ENCODE assay signal across 15 cellular contexts in genomic region chr1:196590959-196591358, GRCh38. TPM values are rescaled to one million over a fixed set of nuclear protein-coding genes. Genes with fewer than 3 reads are reported as not detected.
A peak's percentile ranks its signal among the peaks of the same experiment; 100 is the strongest.
DNase-seq lines count a peak whose midpoint lies in the region; ATAC-seq and TF ChIP-seq lines count a peak whose summit lies in the region.
"Had no signal": no experiment of that assay in that cellular context is flagged by ENCODE, and none has a peak within 500 bp of the region (broad histone marks: within the 10 kb centered on the region; RNA-seq: fewer than 3 reads in every experiment).

No MANE protein-coding gene starts in this region.

- no peak overlapping the region for H3K27ac ChIP-seq in body of pancreas
- H3K27ac ChIP-seq: BLaER1 had no signal

- H3K9me3 Mint-ChIP-seq in activated T-cell treated with anti-CD3 and anti-CD28 coated beads, Interleukin-2, amount 50 U/mL, for 72 hours: no peaks in the 10 kb centered on the region
- no peaks in the 10 kb centered on the region for H3K9me3 Mint-ChIP-seq in activated T-cell treated with anti-CD3 and anti-CD28 coated beads, Interleukin-2, amount 50 U/mL, for 24 hours
- no peaks in the 10 kb centered on the region for H3K9me3 Mint-ChIP-seq in WTC11
- no peaks in the 10 kb centered on the region for H3K9me3 Mint-ChIP-seq in neural crest cell
- H3K9me3 Mint-ChIP-seq: CD4-positive, alpha-beta memory T cell had no signal

- H3K27me3 Mint-ChIP-seq in activated T-cell treated with anti-CD3 and anti-CD28 coated beads, Interleukin-2, amount 50 U/mL, for 72 hours (ENCODE audit: low read depth): no peaks in the 10 kb centered on the region
- H3K27me3 Mint-ChIP-seq in activated T-cell treated with anti-CD3 and anti-CD28 coated beads, Interleukin-2, amount 50 U/mL, for 24 hours: no peaks in the 10 kb centered on the region
- no peaks in the 10 kb centered on the region for H3K27me3 Mint-ChIP-seq in WTC11 (ENCODE audit: low read depth)
- no peaks in the 10 kb centered on the region for H3K27me3 Mint-ChIP-seq in neural crest cell (ENCODE audit: low read depth)

- 47 to 56% methylated on average over 3 of the region's 3 CpGs for WGBS in body of pancreas, 2 donors

- ATAC-seq in activated T-cell treated with anti-CD3 and anti-CD28 coated beads, Interleukin-2, amount 50 U/mL, for 72 hours (replicated peaks in 1 of 2): no peak
- peak; percentile 74 for ATAC-seq in WTC11
- no peak for ATAC-seq in body of pancreas

- H3K4me1 Mint-ChIP-seq in activated T-cell treated with anti-CD3 and anti-CD28 coated beads, Interleukin-2, amount 50 U/mL, for 72 hours (ENCODE audit: low read depth): no peaks in the 10 kb centered on the region
- no peaks in the 10 kb centered on the region for H3K4me1 Mint-ChIP-seq in activated T-cell treated with anti-CD3 and anti-CD28 coated beads, Interleukin-2, amount 50 U/mL, for 24 hours (ENCODE audit: low read depth)
- H3K4me1 Mint-ChIP-seq in WTC11: peaks cover 30% of the 10 kb centered on the region
- no peaks in the 10 kb centered on the region for H3K4me1 Mint-ChIP-seq in neural crest cell
- H3K4me1 Mint-ChIP-seq: CD14-positive monocyte; CD4-positive, alpha-beta memory T cell had no signal

- CTCF ChIA-PET in WTC11 (lab: Charles Lee): interaction anchor here (0.5 kb wide), 1 partner anchor 15 kb away, joined by 3 read pairs; no protein-coding TSS in a partner anchor

- intact Hi-C loops in body of pancreas (cut with DNase I): no loop called here

- no peak overlapping the region for H3K4me3 Mint-ChIP-seq in activated T-cell treated with anti-CD3 and anti-CD28 coated beads, Interleukin-2, amount 50 U/mL, for 72 hours
- H3K4me3 Mint-ChIP-seq in activated T-cell treated with anti-CD3 and anti-CD28 coated beads, Interleukin-2, amount 50 U/mL, for 24 hours: no peak overlapping the region
- no peak overlapping the region for H3K4me3 Mint-ChIP-seq in WTC11
- no peak overlapping the region for H3K4me3 Mint-ChIP-seq in neural crest cell
- H3K4me3 Mint-ChIP-seq: CD14-positive monocyte; CD4-positive, alpha-beta memory T cell had no signal

- DNase-seq in activated T-cell treated with anti-CD3 and anti-CD28 coated beads, Interleukin-2, amount 50 U/mL, for 72 hours: no peak
- DNase-seq in activated T-cell treated with anti-CD3 and anti-CD28 coated beads, Interleukin-2, amount 50 U/mL, for 24 hours: no peak
- DNase-seq in WTC11 (ENCODE audit: low spot score): no peak
- no peak for DNase-seq in neural crest cell (ENCODE audit: low read depth, low spot score)
- DNase-seq in body of pancreas: no peak
- no peak for DNase-seq in activated naive CD4-positive, alpha-beta T cell treated with Interleukin-2 at 50 U/mL for 16 hours
- no peak for DNase-seq in NCI-H146 (lab: John Stamatoyannopoulos, UW)
- DNase-seq: 8988T; CD4-positive, alpha-beta memory T cell; DMS79 treated with DMSO at 0.1 percent for 48 hours; GF-D8 had no signal

- H3K27ac Mint-ChIP-seq in activated T-cell treated with anti-CD3 and anti-CD28 coated beads, Interleukin-2, amount 50 U/mL, for 72 hours: peak overlapping the region; percentile 37
- no peak overlapping the region for H3K27ac Mint-ChIP-seq in activated T-cell treated with anti-CD3 and anti-CD28 coated beads, Interleukin-2, amount 50 U/mL, for 24 hours
- H3K27ac Mint-ChIP-seq in WTC11 (peak overlapping the region; percentile 58), neural crest cell (ENCODE audit: unreplicated experiment) (peak overlapping the region; percentile 67)
- H3K27ac Mint-ChIP-seq: CD14-positive monocyte; CD4-positive, alpha-beta memory T cell had no signal

- no peaks in the 10 kb centered on the region for H3K4me1 ChIP-seq in body of pancreas
- H3K4me1 ChIP-seq: BLaER1 had no signal

- no peaks in the 10 kb centered on the region for H3K9me3 ChIP-seq in body of pancreas
- H3K9me3 ChIP-seq: BLaER1, HAP-1 had no signal

- POLR2A ChIA-PET in WTC11 (lab: Charles Lee): interaction anchor here (1.4 kb wide), 1 partner anchor 18 kb away, joined by 4 read pairs; the partner anchor contains the start of gene KCNT2

- no peak overlapping the region for H3K4me3 ChIP-seq in body of pancreas
- H3K4me3 ChIP-seq: BLaER1, HAP-1 had no signal

- H3K27me3 ChIP-seq in body of pancreas: no peaks in the 10 kb centered on the region
- H3K27me3 ChIP-seq: BLaER1 had no signal

- H3K36me3 ChIP-seq in body of pancreas (replicated peaks in 1 of 2; ENCODE audit: insufficient read depth in 1 of 2, low read depth in 2 of 2): no peaks in the 10 kb centered on the region
- H3K36me3 ChIP-seq: BLaER1, HAP-1 had no signal

- TF ChIP-seq CTCF in WTC11 (IDR thresholded peaks at IDR 0.05): no peak
- TF ChIP-seq CTCF in neural crest cell (conservative IDR thresholded peaks at IDR 0.05): no peak
- no peak for TF ChIP-seq CTCF in body of pancreas (IDR thresholded peaks at IDR 0.05)

- H3K36me3 Mint-ChIP-seq in activated T-cell treated with anti-CD3 and anti-CD28 coated beads, Interleukin-2, amount 50 U/mL, for 72 hours (ENCODE audit: insufficient read depth in 2 of 2): no peaks in the 10 kb centered on the region
- H3K36me3 Mint-ChIP-seq in activated T-cell treated with anti-CD3 and anti-CD28 coated beads, Interleukin-2, amount 50 U/mL, for 24 hours (ENCODE audit: low read depth): no peaks in the 10 kb centered on the region
- H3K36me3 Mint-ChIP-seq in WTC11: no peaks in the 10 kb centered on the region
- no peaks in the 10 kb centered on the region for H3K36me3 Mint-ChIP-seq in neural crest cell (ENCODE audit: low read depth)
- H3K36me3 Mint-ChIP-seq: CD14-positive monocyte; CD4-positive, alpha-beta memory T cell had no signal

- TF ChIP-seq POLR2A in body of pancreas (IDR thresholded peaks at IDR 0.05): no peak

TF ChIP-seq in WTC11, 78 proteins besides CTCF, POLR2A, EP300 and RAD21 (continues in another document):
- TF ChIP-seq NFE2L1 (CRISPR knock-in tag; IDR thresholded peaks at IDR 0.05): no peak
- no peak for TF ChIP-seq MLX (CRISPR knock-in tag; IDR thresholded peaks at IDR 0.05)
- no peak for TF ChIP-seq ZSCAN18 (CRISPR knock-in tag; IDR thresholded peaks at IDR 0.05)
- no peak for TF ChIP-seq NR2C2 (CRISPR knock-in tag; IDR thresholded peaks at IDR 0.05)
- no peak for TF ChIP-seq ARID4B (CRISPR knock-in tag; IDR thresholded peaks at IDR 0.05; ENCODE audit: borderline replicate concordance)

RNA-seq across cellular contexts. Expression of gene KCNT2, which starts 17.3 kb away (rescaled TPM):
- total RNA-seq in activated T-cell treated with anti-CD3 and anti-CD28 coated beads, Interleukin-2, amount 50 U/mL, for 72 hours: not detected
- total RNA-seq in WTC11 (2021): 11.6 to 14.2 TPM (median 12.4 TPM) in 3 replicates
- total RNA-seq in neural crest cell: 10.1 and 12.6 TPM in 2 replicates
- total RNA-seq in body of pancreas: under 1 TPM; 0.78 to 0.99 TPM
- total RNA-seq: CD4-positive, alpha-beta memory T cell; HT-29 had no signal
